ENCODE assay signal across 22 cellular contexts in genomic region chr1:229897540-229897939, GRCh38.
DNase-seq lines count a peak whose midpoint lies in the region; ATAC-seq and TF ChIP-seq lines count a peak whose summit lies in the region.
"Had no signal": no experiment of that assay in that cellular context is flagged by ENCODE, and none has a peak within 500 bp of the region (broad histone marks: within the 10 kb centered on the region; RNA-seq: fewer than 3 reads in every experiment).

No MANE protein-coding gene starts in this region.

- TF ChIP-seq POLR2A in esophagus muscularis mucosa (IDR thresholded peaks at IDR 0.05; ENCODE audit: low read depth) = no peak

- H3K27ac Mint-ChIP-seq in activated CD4-positive, alpha-beta T cell treated with anti-CD3 and anti-CD28 coated beads, Interleukin-2, amount 10 ng/mL, durations not matched to agents 24 days and 14 days = no peak overlapping the region
- H3K27ac Mint-ChIP-seq: CD8-positive, alpha-beta T cell; HFFc6 had no signal

- H3K36me3 Mint-ChIP-seq in activated CD4-positive, alpha-beta T cell treated with anti-CD3 and anti-CD28 coated beads, Interleukin-2, amount 10 ng/mL, durations not matched to agents 24 days and 14 days (ENCODE audit: low read depth) = no peaks in the 10 kb centered on the region
- H3K36me3 Mint-ChIP-seq: CD8-positive, alpha-beta T cell had no signal

- 75% methylated on average over 7 of the region's 7 CpGs for WGBS in esophagus muscularis mucosa

- H3K9me3 ChIP-seq in esophagus muscularis mucosa = peaks cover 0 to 3% (median 0%) of the 10 kb centered on the region in 4 donors

- peaks cover 9% of the 10 kb centered on the region for H3K9me3 Mint-ChIP-seq in activated CD4-positive, alpha-beta T cell treated with anti-CD3 and anti-CD28 coated beads, Interleukin-2, amount 10 ng/mL, durations not matched to agents 24 days and 14 days
- H3K9me3 Mint-ChIP-seq: HFFc6 had no signal

- H3K4me1 ChIP-seq in esophagus muscularis mucosa = no peaks in the 10 kb centered on the region

- peaks cover 39% of the 10 kb centered on the region for H3K27me3 Mint-ChIP-seq in activated CD4-positive, alpha-beta T cell treated with anti-CD3 and anti-CD28 coated beads, Interleukin-2, amount 10 ng/mL, durations not matched to agents 24 days and 14 days

- no peak overlapping the region for H3K4me3 Mint-ChIP-seq in activated CD4-positive, alpha-beta T cell treated with anti-CD3 and anti-CD28 coated beads, Interleukin-2, amount 10 ng/mL, durations not matched to agents 24 days and 14 days
- H3K4me3 Mint-ChIP-seq: CD8-positive, alpha-beta T cell; HFFc6 had no signal

- H3K36me3 ChIP-seq in esophagus muscularis mucosa = no peaks in the 10 kb centered on the region

- no peak for ATAC-seq in GM21786 (IDR thresholded peaks at IDR 0.05; ENCODE audit: unreplicated experiment)
- ATAC-seq: CD8-positive, alpha-beta T cell had no signal

- no peak overlapping the region for H3K4me3 ChIP-seq in esophagus muscularis mucosa

- no peak for TF ChIP-seq CTCF in esophagus muscularis mucosa (IDR thresholded peaks at IDR 0.05)
- TF ChIP-seq CTCF in GM10266 (IDR thresholded peaks at IDR 0.05; ENCODE audit: control insufficient read depth, insufficient read depth, low read depth, missing control alignments) = no peak

- no peaks in the 10 kb centered on the region for H3K4me1 Mint-ChIP-seq in activated CD4-positive, alpha-beta T cell treated with anti-CD3 and anti-CD28 coated beads, Interleukin-2, amount 10 ng/mL, durations not matched to agents 24 days and 14 days

- DNase-seq in activated CD4-positive, alpha-beta T cell treated with anti-CD3 and anti-CD28 coated beads, Interleukin-2, amount 10 ng/mL, durations not matched to agents 24 days and 14 days = peak; percentile 24
- DNase-seq in activated CD4-positive, alpha-beta T cell treated with anti-CD3 and anti-CD28 coated beads for 1 hour = no peak
- DNase-seq in esophagus muscularis mucosa (ENCODE audit: extremely low spot score) (peak; percentile 45), posterior cingulate gyrus (peak in 7 of 10 donors; percentile 31 to 92 (median 56)), GM10266 (ENCODE audit: extremely low spot score) (no peak), HUDEP-2 (lab: John Stamatoyannopoulos, UW; ENCODE audit: unreplicated experiment in 76 of 76) (no peak), AG08396 (ENCODE audit: low spot score) (no peak)
- DNase-seq: CD8-positive, alpha-beta T cell; DMS79; GOT3; HFFc6; Kasumi-1; MM.1S; NCI-H1105 treated with DMSO at 0.1 percent for 48 hours; NCI-H1694 treated with DMSO at 0.1 percent for 48 hours; NCI-H2107; NCI-H226; NCI-H69; NK-92 treated with Interleukin-12 subunit alpha and Interleukin-12 subunit beta, amount 100 ng/mL, for 24 hours; RPMI8226 had no signal

- intact Hi-C loops in activated CD4-positive, alpha-beta T cell treated with anti-CD3 and anti-CD28 coated beads, Interleukin-2, amount 10 ng/mL, durations not matched to agents 24 days and 14 days (cut with micrococcal nuclease) = no loop called here
- intact Hi-C loops in esophagus muscularis mucosa (cut with DNase I) (no loop called here), posterior cingulate gyrus (cut with DNase I) (no loop called here)

- TF ChIP-seq EP300 in esophagus muscularis mucosa (IDR thresholded peaks at IDR 0.05) = no peak

- no peak overlapping the region for H3K27ac ChIP-seq in esophagus muscularis mucosa (replicated peaks in 1 of 4)
- H3K27ac ChIP-seq: 22Rv1 had no signal

- H3K27me3 ChIP-seq in esophagus muscularis mucosa = no peaks in the 10 kb centered on the region

Comparison
In these comparisons a context has a peak if more than half of its experiments do, and no peak if none do; other contexts are left out.
1. DNase-seq: peak in activated CD4-positive, alpha-beta T cell treated with anti-CD3 and anti-CD28 coated beads, Interleukin-2, amount 10 ng/mL, durations not matched to agents 24 days and 14 days (single experiment), esophagus muscularis mucosa (single experiment) and posterior cingulate gyrus (7 of 10); none in activated CD4-positive, alpha-beta T cell treated with anti-CD3 and anti-CD28 coated beads for 1 hour (single experiment), GM10266 (single experiment), HUDEP-2 (0 of 76) and AG08396 (single experiment).